ENCODE assay signal across 8 cellular contexts in the genomic region with DNA sequence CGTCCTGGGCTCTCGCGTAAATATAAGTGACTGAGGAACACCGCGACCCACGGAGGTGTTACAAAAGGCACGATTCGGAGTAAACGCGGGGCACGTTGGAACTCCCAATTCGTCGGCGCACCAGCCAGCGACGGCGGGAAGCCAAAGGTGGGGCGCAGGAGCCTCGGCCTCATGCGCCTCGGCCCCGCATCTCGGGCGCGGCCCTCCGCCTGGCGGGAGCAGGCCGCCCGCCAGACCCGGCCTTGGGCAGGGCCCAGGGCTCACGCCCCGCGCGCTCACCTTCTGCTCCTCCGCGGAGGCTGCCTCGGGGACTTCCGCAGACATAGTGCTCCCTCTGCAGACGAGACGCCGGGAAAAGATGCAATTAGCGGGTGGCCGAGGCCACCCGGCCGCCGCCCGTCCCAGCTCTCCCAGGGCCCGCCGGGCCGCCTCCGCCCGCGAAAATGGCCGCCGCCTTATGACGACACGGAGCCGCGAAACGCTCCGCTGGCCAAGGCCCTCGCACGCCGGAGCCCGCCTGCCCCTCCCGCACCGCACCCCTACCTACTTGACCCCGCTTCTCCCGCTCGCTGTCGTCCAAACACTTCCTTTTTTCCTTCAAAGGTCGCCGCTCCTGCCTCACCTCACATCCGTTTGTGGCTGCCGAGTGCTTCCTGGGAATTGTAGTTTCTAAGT. TPM values are rescaled to one million over a fixed set of nuclear protein-coding genes. Genes with fewer than 3 reads are reported as not detected.
DNase-seq lines count a peak whose midpoint lies in the region; ATAC-seq and TF ChIP-seq lines count a peak whose summit lies in the region.

A gene with protein sequence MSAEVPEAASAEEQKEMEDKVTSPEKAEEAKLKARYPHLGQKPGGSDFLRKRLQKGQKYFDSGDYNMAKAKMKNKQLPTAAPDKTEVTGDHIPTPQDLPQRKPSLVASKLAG (minus strand): TSS at position 462 of the 675 bp plus-strand sequence. CDS start 138 bp downstream, at position 324.

- H2BK20ac ChIP-seq in IMR-90 (ENCODE audit: low read depth, low read length): peak within 1 kb of the TSS; percentile 69

- H4K8ac ChIP-seq in IMR-90 (ENCODE audit: low read depth in 2 of 2, low read length in 2 of 2): peak within 1 kb of the TSS; percentile 96 to 98

- intact Hi-C loops in IMR-90 (cut with micrococcal nuclease) (loop anchor here (2.0 to 10.0 kb wide), 4 partner anchors 40 to 312 kb away; a partner anchor contains a TSS), PC-3 (cut with micrococcal nuclease) (loop anchor here (1.0 to 10.0 kb wide), 4 partner anchors 86 to 237 kb away; a partner anchor contains a TSS)

- peaks cover 52% of the 10 kb centered on the region for H3K79me2 ChIP-seq in PC-3 (ENCODE audit: low read length)

- peak within 1 kb of the TSS; percentile 60 for H2BK5ac ChIP-seq in IMR-90 (ENCODE audit: low read depth, low read length, poor library complexity, severe bottlenecking)

- peak within 1 kb of the TSS; percentile 75 for H3K23ac ChIP-seq in IMR-90 (ENCODE audit: low read depth, low read length)

- ATAC-seq in GM21528 (IDR thresholded peaks at IDR 0.05; ENCODE audit: low FRiP score, unreplicated experiment): peak; percentile 65
- peak; percentile 88 for ATAC-seq in IMR-90 (ENCODE audit: low read depth)
- peak; percentile 91 for ATAC-seq in PC-3

- H3K4ac ChIP-seq in IMR-90 (ENCODE audit: low read depth, low read length): peak within 1 kb of the TSS; percentile 93

- H3K56ac ChIP-seq in IMR-90 (ENCODE audit: extremely low read depth, insufficient read depth, low read length): peak within 1 kb of the TSS; percentile 97

- CTCF ChIA-PET in IMR-90 (lab: Yijun Ruan, JAX) (interaction anchor here (0.6 kb wide), 1 partner anchor 296 kb away, joined by 3 read pairs; no protein-coding TSS in a partner anchor), PC-3 (lab: Charles Lee) (interaction anchor here (1.0 kb wide), 1 partner anchor 312 kb away, joined by 5 read pairs; no protein-coding TSS in a partner anchor)

- WGBS in IMR-90 (ENCODE audit: extremely low coverage in 2 of 2, insufficient read length in 1 of 2), 2 experiments: 1% methylated on average over 39 of the region's 75 CpGs; no CpG with 5 or more reads in 1 of the 2 experiments

- H3F3A ChIP-seq in PC-3 (ENCODE audit: low read length, unreplicated experiment): no peaks in the 10 kb centered on the region

- H3K4me2 ChIP-seq in IMR-90 (ENCODE audit: low read depth, low read length): peak within 1 kb of the TSS; percentile 98
- peak within 1 kb of the TSS; percentile 90 for H3K4me2 ChIP-seq in PC-3 (ENCODE audit: low read length)

- peak within 1 kb of the TSS; percentile 95 for H2AK9ac ChIP-seq in IMR-90 (replicated peaks; ENCODE audit: low read depth, low read length, poor library complexity)

- H3K4me3 ChIP-seq in IMR-90 (ENCODE audit: insufficient read depth, low read depth, low read length) (peak within 1 kb of the TSS; percentile 91), PC-3 (ENCODE audit: low read length) (peak within 1 kb of the TSS; percentile 90), epithelial cell of proximal tubule (ENCODE audit: low read depth, low read length) (peak within 1 kb of the TSS; percentile 63), mucosa of rectum (ENCODE audit: low read length in 2 of 2) (peak within 1 kb of the TSS; percentile 85 to 90)

- peak within 1 kb of the TSS; percentile 93 for H3K9ac ChIP-seq in IMR-90 (ENCODE audit: low read depth, low read length)
- peak within 1 kb of the TSS; percentile 100 for H3K9ac ChIP-seq in PC-3 (ENCODE audit: low read length)
- peak within 1 kb of the TSS; percentile 86 to 96 for H3K9ac ChIP-seq in mucosa of rectum (ENCODE audit: low read depth in 1 of 2, low read length in 2 of 2)

- BruUV-seq in IMR-90 (replicated peaks; lab: Mats Ljungman, UMichigan) (no TSS peak), PC-3 (replicated peaks; lab: Mats Ljungman, UMichigan) (no TSS peak)

- H3K27ac ChIP-seq in IMR-90 (ENCODE audit: insufficient read depth, low read length): peak within 1 kb of the TSS; percentile 35
- H3K27ac ChIP-seq in PC-3 (ENCODE audit: low read length): peak within 1 kb of the TSS; percentile 95
- peak within 1 kb of the TSS; percentile 95 to 96 for H3K27ac ChIP-seq in mucosa of rectum (ENCODE audit: low read depth in 2 of 2, low read length in 2 of 2)

- POLR2A ChIA-PET in IMR-90 (lab: Charles Lee; ENCODE audit: unreplicated experiment): interaction anchor here (0.6 kb wide), 1 partner anchor 165 kb away, joined by 4 read pairs; no protein-coding TSS in a partner anchor
- POLR2A ChIA-PET in PC-3 (lab: Charles Lee; ENCODE audit: unreplicated experiment): interaction anchor here (0.6 kb wide), 1 partner anchor 19 kb away, joined by 23 read pairs; no protein-coding TSS in a partner anchor

- H4K20me1 ChIP-seq in IMR-90 (ENCODE audit: insufficient read depth, low read length) (peaks cover 39% of the 10 kb centered on the region), PC-3 (ENCODE audit: low read length) (peaks cover 34% of the 10 kb centered on the region)

- H3K27me3 ChIP-seq in IMR-90 (ENCODE audit: control insufficient read depth, insufficient read depth, low read length) (no peaks in the 10 kb centered on the region), PC-3 (ENCODE audit: low read length) (no peaks in the 10 kb centered on the region), mucosa of rectum (ENCODE audit: control insufficient read depth in 2 of 2, insufficient read depth in 2 of 2, low read length in 2 of 2) (no peaks in the 10 kb centered on the region)

- peaks cover 9% of the 10 kb centered on the region for H3K9me1 ChIP-seq in IMR-90 (ENCODE audit: insufficient read depth, low read length)

- peak within 1 kb of the TSS; percentile 81 for H2AK5ac ChIP-seq in IMR-90 (ENCODE audit: low read depth, low read length)

- peaks cover 5% of the 10 kb centered on the region for H3K4me1 ChIP-seq in IMR-90 (ENCODE audit: control insufficient read depth, insufficient read depth, low read length)
- H3K4me1 ChIP-seq in PC-3 (ENCODE audit: insufficient read depth, low read length): peaks cover 6% of the 10 kb centered on the region; the same call in 1 of the 2 replicates
- peaks cover 13 to 14% of the 10 kb centered on the region in 2 donors for H3K4me1 ChIP-seq in mucosa of rectum (ENCODE audit: control insufficient read depth in 2 of 2, insufficient read depth in 2 of 2, low read length in 2 of 2)

- peaks cover 0 to 10% of the 10 kb centered on the region in 2 experiments; a peak in 1 of 4 replicates for H3K79me1 ChIP-seq in IMR-90 (ENCODE audit: low read depth in 1 of 2, low read length in 2 of 2)

- peak within 1 kb of the TSS; percentile 90 for H3K14ac ChIP-seq in IMR-90 (replicated peaks; ENCODE audit: low read depth, low read length)

- in situ Hi-C loops in IMR-90 (cut with MboI; ENCODE audit: low sequenced_read_pairs): no loop called here

- peak within 1 kb of the TSS; percentile 97 for H4K5ac ChIP-seq in IMR-90 (ENCODE audit: low read depth, low read length)

- DNase-seq in DMS 273 treated with DMSO at 0.1 percent for 48 hours (lab: John Stamatoyannopoulos, UW) (peak; percentile 72), IMR-90 (peak; percentile 86), PC-3 (peak; percentile 87), activated T-cell treated with anti-CD3 and anti-CD28 coated beads for 48 hours (ENCODE audit: low read depth) (peak; percentile 76), epithelial cell of proximal tubule (ENCODE audit: low read depth) (peak; percentile 46)
- peak; percentile 44 to 45 for DNase-seq in stimulated activated CD8-positive, alpha-beta memory T cell treated with anti-CD3 and anti-CD28 coated beads, Interleukin-7, amount 100 ng/mL, for 1 hour (ENCODE audit: low read depth in 2 of 2)

- dilution Hi-C loops in IMR-90 (cut with HindIII; ENCODE audit: low sequenced_read_pairs, unreplicated experiment): no loop called here

- peak; percentile 62; the same call in 1 of the 2 replicates for TF ChIP-seq POLR2A in IMR-90 (IDR thresholded peaks at IDR 0.05; ENCODE audit: low read depth, low read length)

- peak within 1 kb of the TSS; percentile 61 for H2BK120ac ChIP-seq in IMR-90 (ENCODE audit: low read depth, low read length)

- 0 out of 2 replicates have a peak, but pooled peaks have one; percentile 22 for TF ChIP-seq CTCF in IMR-90 (conservative IDR thresholded peaks at IDR 0.05; ENCODE audit: low read depth, low read length)
- TF ChIP-seq CTCF in PC-3 (conservative IDR thresholded peaks at IDR 0.05; ENCODE audit: low read depth, low read length): no peak
- TF ChIP-seq CTCF in epithelial cell of proximal tubule (conservative IDR thresholded peaks at IDR 0.05; ENCODE audit: low read depth, low read length): no peak

- H3K9me3 ChIP-seq in IMR-90 (ENCODE audit: control insufficient read depth, insufficient read depth, low read length): no peaks in the 10 kb centered on the region
- no peaks in the 10 kb centered on the region for H3K9me3 ChIP-seq in PC-3 (ENCODE audit: low read length)
- no peaks in the 10 kb centered on the region for H3K9me3 ChIP-seq in mucosa of rectum (ENCODE audit: control insufficient read depth in 2 of 2, low read length in 2 of 2)

- H4K91ac ChIP-seq in IMR-90 (ENCODE audit: insufficient read depth, low read depth, low read length): peak within 1 kb of the TSS; percentile 82

- H3K36me3 ChIP-seq in IMR-90 (ENCODE audit: control insufficient read depth, insufficient read depth, low read length) (peaks cover 1% of the 10 kb centered on the region; the same call in 1 of the 2 replicates), PC-3 (ENCODE audit: low read depth, low read length) (no peaks in the 10 kb centered on the region), mucosa of rectum (ENCODE audit: control insufficient read depth in 2 of 2, insufficient read depth in 2 of 2, low read length in 2 of 2) (no peaks in the 10 kb centered on the region)

- peak within 1 kb of the TSS; percentile 38; the same call in 2 of the 3 replicates for H2BK15ac ChIP-seq in IMR-90 (ENCODE audit: low read depth, low read length)

- peak within 1 kb of the TSS; percentile 58 for H3K18ac ChIP-seq in IMR-90 (ENCODE audit: low read depth, low read length)

- no peaks in the 10 kb centered on the region for H3K9me2 ChIP-seq in PC-3 (replicated peaks; ENCODE audit: low read length)

- H2AFZ ChIP-seq in IMR-90 (replicated peaks; ENCODE audit: low read length, poor library complexity) (peak within 1 kb of the TSS; percentile 98), PC-3 (ENCODE audit: low read length) (peak within 1 kb of the TSS; percentile 85)

- TF ChIP-seq RAD21 in IMR-90 (IDR thresholded peaks at IDR 0.05; ENCODE audit: low read length): peak; percentile 32

TF ChIP-seq in IMR-90, 13 proteins besides CTCF, POLR2A, EP300 and RAD21 (continues in another document):
- TF ChIP-seq RCOR1 (IDR thresholded peaks at IDR 0.05; ENCODE audit: insufficient replicate concordance, low read length) (no peak), MAZ (IDR thresholded peaks at IDR 0.05; ENCODE audit: borderline replicate concordance, low read depth, low read length) (peak; percentile 60; the same call in 1 of the 2 replicates), MXI1 (IDR thresholded peaks at IDR 0.05; ENCODE audit: borderline replicate concordance, low read depth, low read length) (peak; percentile 12; the same call in 1 of the 2 replicates)

RNA-seq across cellular contexts. Expression of the gene that starts here (rescaled TPM):
- total RNA-seq in IMR-90 (2012; rRNA removed) (65.2 and 118 TPM in 2 replicates), PC-3 (2014; rRNA removed) (54.4 and 65.8 TPM in 2 replicates), epithelial cell of proximal tubule (104 and 118 TPM in 2 replicates)
- 23.6 and 33.4 TPM in 2 replicates for polyA plus RNA-seq in IMR-90 (2012; rRNA removed)
- 6.2 and 7.2 TPM in 2 replicates for polyA plus RNA-seq in IMR-90 (2012; cell fraction: cytosol; rRNA removed)
- 2.8 and 16.3 TPM in 2 replicates for polyA plus RNA-seq in IMR-90 (2012; cell fraction: nucleus; rRNA removed; ENCODE audit: low replicate concordance)

Comparison
In these comparisons a context has a peak if more than half of its experiments do, and no peak if none do; other contexts are left out.
1. Peak in every context shown above with its lines: DNase-seq, ATAC-seq, H3K4me3 ChIP-seq and H3K27ac ChIP-seq.
2. H3K27ac ChIP-seq: peak in every context shown above with its lines; median percentile 96 in mucosa of rectum; 95 in PC-3; 35 in IMR-90.